Comparison of ENCODE assay signal across 12 cellular contexts in the genomic region with DNA sequence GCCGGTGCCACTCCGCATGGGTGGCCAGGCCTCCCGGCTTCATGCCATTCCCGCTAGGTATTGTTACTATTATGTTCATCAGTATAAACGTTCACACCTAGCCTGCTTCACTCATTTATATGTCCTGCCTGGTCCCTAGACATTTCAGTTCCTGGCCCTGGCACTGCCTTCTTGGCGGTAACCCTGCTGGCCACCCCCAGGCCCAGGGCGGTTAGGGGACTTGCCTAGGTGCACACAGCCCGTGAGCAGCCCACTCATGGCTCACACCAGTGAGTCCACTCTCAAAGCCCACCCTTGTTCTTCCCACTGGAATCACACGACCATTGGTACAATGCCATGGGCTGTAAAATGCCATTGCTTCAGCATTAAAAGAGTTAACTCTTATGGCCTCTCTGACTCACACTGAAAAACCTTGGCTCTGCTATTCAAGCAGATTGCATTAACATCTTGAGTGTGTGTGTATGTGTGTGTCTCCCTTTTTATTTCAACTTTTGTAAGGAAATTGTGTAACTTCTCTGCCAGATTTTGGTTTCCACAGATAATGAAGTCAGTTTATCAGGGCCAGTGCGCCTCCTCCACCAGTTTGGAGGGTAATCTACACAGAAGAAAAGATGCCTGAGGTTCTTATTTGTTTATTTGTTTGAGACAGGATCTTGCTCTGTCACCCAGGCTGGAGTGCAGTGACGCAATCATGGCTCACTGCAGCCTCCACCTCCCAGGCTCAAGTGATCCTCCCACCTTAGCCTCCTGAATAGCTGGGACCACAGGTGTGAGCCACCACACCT.
DNase-seq lines count a peak whose midpoint lies in the region; ATAC-seq, FAIRE-seq and TF ChIP-seq lines count a peak whose summit lies in the region.
"Had no signal": no experiment of that assay in that cellular context is flagged by ENCODE, and none has a peak within 500 bp of the region (broad histone marks: within the 10 kb centered on the region; RNA-seq: fewer than 3 reads in every experiment).

No MANE protein-coding gene starts in this region.

- peaks cover 41% of the 10 kb centered on the region for H3K4me1 ChIP-seq in A549
- peaks cover 11% of the 10 kb centered on the region for H3K4me1 ChIP-seq in astrocyte (ENCODE audit: insufficient read depth, low read length)

- ATAC-seq in A549 (peak; percentile 91), GM18502 (IDR thresholded peaks at IDR 0.05; ENCODE audit: poor library complexity, unreplicated experiment) (no peak), GM18909 (IDR thresholded peaks at IDR 0.05; ENCODE audit: poor library complexity, unreplicated experiment) (no peak), GM21717 (IDR thresholded peaks at IDR 0.05; ENCODE audit: unreplicated experiment) (no peak), HG02610 (IDR thresholded peaks at IDR 0.05; ENCODE audit: unreplicated experiment) (no peak)

- H3K9me3 ChIP-seq in A549 (peaks cover 7% of the 10 kb centered on the region; the same call in 2 of the 3 replicates), astrocyte (ENCODE audit: insufficient read depth, low read depth, low read length) (no peaks in the 10 kb centered on the region)

- no peak overlapping the region for H3K4me3 Mint-ChIP-seq in astrocyte (ENCODE audit: unreplicated experiment)
- H3K4me3 Mint-ChIP-seq: naive B cell had no signal

- H3K27me3 ChIP-seq in astrocyte (ENCODE audit: insufficient read depth, low read length): no peaks in the 10 kb centered on the region
- H3K27me3 ChIP-seq in kidney epithelial cell (ENCODE audit: control insufficient read depth, insufficient read depth, low read length): no peaks in the 10 kb centered on the region

- no peaks in the 10 kb centered on the region for H3K9me3 Mint-ChIP-seq in astrocyte (ENCODE audit: unreplicated experiment)

- FAIRE-seq in A549 (lab: Jason Lieb, UNC) (no peak), astrocyte (lab: Jason Lieb, UNC) (no peak)
- FAIRE-seq: endometrium had no signal

- 64% methylated on average over 10 of the region's 11 CpGs for WGBS in A549 (ENCODE audit: missing lambda C conversion rate)

- H3K27ac Mint-ChIP-seq in astrocyte (ENCODE audit: unreplicated experiment): peak overlapping the region; percentile 20

- H3K27ac ChIP-seq in A549 (peak overlapping the region; percentile 75 to 88), astrocyte (ENCODE audit: low read depth, low read length) (peak overlapping the region; percentile 27)
- H3K27ac ChIP-seq: C4-2B had no signal

- TF ChIP-seq POLR2A in A549 (IDR thresholded peaks at IDR 0.05; ENCODE audit: low read length): no peak

- H4K20me1 ChIP-seq in astrocyte (ENCODE audit: insufficient read depth, low read length): peaks cover 7% of the 10 kb centered on the region

- peaks cover 5% of the 10 kb centered on the region for H3K4me1 Mint-ChIP-seq in astrocyte (ENCODE audit: low read depth, unreplicated experiment)

- peak; percentile 23 to 88 for DNase-seq in A549 (ENCODE audit: low read depth in 1 of 2, low spot score in 1 of 2)
- DNase-seq in astrocyte (ENCODE audit: low read depth): peak; percentile 96
- DNase-seq in kidney epithelial cell (ENCODE audit: low read depth): peak; percentile 34
- DNase-seq: naive B cell; NK-92 treated with Interleukin-12 subunit alpha and Interleukin-12 subunit beta, amount 100 ng/mL, for 24 hours had no signal

- TF ChIP-seq EP300 in A549 (IDR thresholded peaks at IDR 0.05) (peak; percentile 83; a peak in 4 of 5 replicates), Ishikawa (IDR thresholded peaks at IDR 0.05; ENCODE audit: borderline replicate concordance) (no peak)

- H3K36me3 ChIP-seq in astrocyte (ENCODE audit: insufficient read depth, low read length) (no peaks in the 10 kb centered on the region), kidney epithelial cell (ENCODE audit: control insufficient read depth, insufficient read depth, low read length) (no peaks in the 10 kb centered on the region)

- H3K36me3 Mint-ChIP-seq in astrocyte (ENCODE audit: low read depth, unreplicated experiment): peaks cover 12% of the 10 kb centered on the region

- POLR2A ChIA-PET in A549 (lab: Yijun Ruan, JAX): no interaction called here

- CTCF ChIA-PET in A549 (lab: Yijun Ruan, JAX): interaction anchor here (0.9 to 1.5 kb wide), 4 partner anchors 10 to 169 kb away, joined by 3 to 4 read pairs (median 3); no protein-coding TSS in a partner anchor

- TF ChIP-seq RAD21 in A549 (conservative IDR thresholded peaks at IDR 0.05 in 1 of 2, IDR thresholded peaks at IDR 0.05 in 1 of 2): peak; percentile 30 to 53; a peak in 3 of 5 replicates
- no peak for TF ChIP-seq RAD21 in Ishikawa (IDR thresholded peaks at IDR 0.05; ENCODE audit: low read depth)

- H3K9ac ChIP-seq in astrocyte (ENCODE audit: low read length): no peak overlapping the region

- TF ChIP-seq CTCF in A549 (IDR thresholded peaks at IDR 0.05) (no peak), astrocyte (IDR thresholded peaks at IDR 0.05; ENCODE audit: insufficient read depth, low read depth, low read length) (no peak), kidney epithelial cell (IDR thresholded peaks at IDR 0.05; ENCODE audit: insufficient read depth, low read length, poor library complexity, severe bottlenecking) (no peak)

- H3K4me2 ChIP-seq in A549 (peak overlapping the region; percentile 40), astrocyte (ENCODE audit: low read length) (peak overlapping the region; percentile 31)

- H2AFZ ChIP-seq in astrocyte (ENCODE audit: low read depth, low read length): no peak overlapping the region

- no peaks in the 10 kb centered on the region for H3K27me3 Mint-ChIP-seq in astrocyte (ENCODE audit: low read depth, unreplicated experiment)

- H3K79me2 ChIP-seq in astrocyte (ENCODE audit: insufficient read depth, low read length): peaks cover 4% of the 10 kb centered on the region

- H3K4me3 ChIP-seq in A549 (no peak overlapping the region), astrocyte (ENCODE audit: insufficient read depth, low read depth, low read length) (no peak overlapping the region), kidney epithelial cell (ENCODE audit: low read depth, low read length) (no peak overlapping the region)

TF ChIP-seq in A549, 52 proteins besides CTCF, POLR2A, EP300 and RAD21 (continues in another document):
- TF ChIP-seq NPAS2 (CRISPR knock-in tag; IDR thresholded peaks at IDR 0.05; ENCODE audit: borderline replicate concordance) (no peak), ATOH8 (CRISPR knock-in tag; IDR thresholded peaks at IDR 0.05; ENCODE audit: low read depth) (no peak), EHF (CRISPR knock-in tag; IDR thresholded peaks at IDR 0.05) (no peak), HDAC2 (IDR thresholded peaks at IDR 0.05) (no peak), NFE2L2 (conservative IDR thresholded peaks at IDR 0.05; ENCODE audit: low read length) (no peak), JUNB (IDR thresholded peaks at IDR 0.05) (peak; percentile 88), SMC3 (IDR thresholded peaks at IDR 0.05) (peak; percentile 49; the same call in 2 of the 3 replicates), GATA3 (IDR thresholded peaks at IDR 0.05; ENCODE audit: borderline replicate concordance) (peak; percentile 83; the same call in 1 of the 2 replicates)

TF ChIP-seq in Ishikawa, 13 proteins besides CTCF, POLR2A, EP300 and RAD21:
- TF ChIP-seq EGR1 (IDR thresholded peaks at IDR 0.05) (no peak), NFIC (IDR thresholded peaks at IDR 0.05) (no peak), CEBPB (IDR thresholded peaks at IDR 0.05) (peak; percentile 49; the same call in 1 of the 2 replicates)

Comparison
In these comparisons a context has a peak if more than half of its experiments do, and no peak if none do; other contexts are left out.
1. ATAC-seq: peak in A549 (2 of 2); none in GM18502 (single experiment), GM18909 (single experiment), GM21717 (single experiment) and HG02610 (single experiment).
2. DNase-seq: peak in every context shown above with its lines; median percentile 96 in astrocyte; 56 in A549; 34 in kidney epithelial cell.